In genomic region chr4:83644677-83645639, GRCh38 we compare ENCODE assay signal across 8 cellular contexts.
DNase-seq lines count a peak whose midpoint lies in the region; ATAC-seq and TF ChIP-seq lines count a peak whose summit lies in the region.

No MANE protein-coding gene starts in this region.

- POLR2A ChIA-PET in OCI-LY7 (lab: Charles Lee) = interaction anchor here (0.6 to 0.7 kb wide), 3 partner anchors 503 to 894 kb away, joined by 3 to 5 read pairs (median 3); no protein-coding TSS in a partner anchor

- no peaks in the 10 kb centered on the region for H3K9me3 Mint-ChIP-seq in brain

- H2AFZ ChIP-seq in OCI-LY7 (ENCODE audit: low read length) = no peak overlapping the region

- H3K27me3 ChIP-seq in kidney epithelial cell (ENCODE audit: control insufficient read depth, insufficient read depth, low read length) = peaks cover 2% of the 10 kb centered on the region

- H3K9me3 ChIP-seq in OCI-LY7 (ENCODE audit: low read length) = no peaks in the 10 kb centered on the region

- CTCF ChIA-PET in OCI-LY7 (lab: Charles Lee; ENCODE audit: unreplicated experiment) = interaction anchor here (0.5 to 1.1 kb wide), 3 partner anchors 10 to 1036 kb away, joined by 3 to 4 read pairs (median 3); no protein-coding TSS in a partner anchor

- peak; percentile 1 for DNase-seq in NK-92 treated with Interleukin-12 subunit alpha and Interleukin-12 subunit beta, amount 100 ng/mL, for 24 hours (lab: John Stamatoyannopoulos, UW)
- no peak for DNase-seq in NK-92 (lab: John Stamatoyannopoulos, UW; ENCODE audit: unreplicated experiment)
- peak; percentile 20 for DNase-seq in HuH-7.5 (ENCODE audit: low spot score)
- DNase-seq in OCI-LY7 (ENCODE audit: low spot score) = peak; percentile 65
- peak; percentile 14 for DNase-seq in kidney epithelial cell (ENCODE audit: low read depth)
- DNase-seq in stimulated activated naive CD8-positive, alpha-beta T cell treated with anti-CD3 and anti-CD28 coated beads, Interleukin-15, Interleukin-2, amounts not matched to agents 100 U/mL and 50 U/mL, for 24 hours = peak; percentile 9

- H3K4me1 Mint-ChIP-seq in brain = peaks cover 5% of the 10 kb centered on the region

- TF ChIP-seq CTCF in OCI-LY7 (conservative IDR thresholded peaks at IDR 0.05; ENCODE audit: low read length) (peak; percentile 98), brain (conservative IDR thresholded peaks at IDR 0.05) (peak; percentile 87 to 90), kidney epithelial cell (IDR thresholded peaks at IDR 0.05; ENCODE audit: insufficient read depth, low read length, poor library complexity, severe bottlenecking) (peak; percentile 57)

- no peak overlapping the region for H3K4me2 ChIP-seq in OCI-LY7 (ENCODE audit: low read length)

- H4K20me1 ChIP-seq in OCI-LY7 (ENCODE audit: insufficient read depth, low read length) = no peaks in the 10 kb centered on the region

- peak overlapping the region in 3 of 5 experiments; percentile 14 to 59 (median 28) for H3K4me3 Mint-ChIP-seq in brain

- BruUV-seq in OCI-LY7 (replicated peaks; lab: Mats Ljungman, UMichigan) = no TSS peak

- H3K36me3 ChIP-seq in OCI-LY7 (ENCODE audit: insufficient read depth, low read length) (no peaks in the 10 kb centered on the region), kidney epithelial cell (ENCODE audit: control insufficient read depth, insufficient read depth, low read length) (no peaks in the 10 kb centered on the region)

- no peak overlapping the region for H3K27ac Mint-ChIP-seq in brain

- peak; percentile 63 for ATAC-seq in GM21381 (IDR thresholded peaks at IDR 0.05; ENCODE audit: unreplicated experiment)
- peak; percentile 46 for ATAC-seq in stimulated activated naive CD8-positive, alpha-beta T cell treated with anti-CD3 and anti-CD28 coated beads, Interleukin-15, Interleukin-2, amounts not matched to agents 100 U/mL and 50 U/mL, for 24 hours

- H3K36me3 Mint-ChIP-seq in brain = no peaks in the 10 kb centered on the region

- H3K9me2 ChIP-seq in OCI-LY7 (ENCODE audit: insufficient read depth, low read length) = no peaks in the 10 kb centered on the region

- intact Hi-C loops in OCI-LY7 (cut with micrococcal nuclease; ENCODE audit: unreplicated experiment) = loop anchor here (1.0 to 5.0 kb wide), 3 partner anchors 136 to 857 kb away; no protein-coding TSS in a partner anchor

- H3K4me1 ChIP-seq in OCI-LY7 (ENCODE audit: insufficient read depth, low read length, poor library complexity, severe bottlenecking) = no peaks in the 10 kb centered on the region

- no peak overlapping the region for H3K4me3 ChIP-seq in OCI-LY7 (ENCODE audit: low read depth, low read length, poor library complexity, severe bottlenecking)
- H3K4me3 ChIP-seq in kidney epithelial cell (ENCODE audit: low read depth, low read length) = no peak overlapping the region

- no peak overlapping the region for H3K27ac ChIP-seq in OCI-LY7 (ENCODE audit: low read depth, low read length, poor library complexity, severe bottlenecking)

- H3K79me2 ChIP-seq in OCI-LY7 (ENCODE audit: insufficient read depth, low read depth, low read length) = no peaks in the 10 kb centered on the region

- peaks cover 29% of the 10 kb centered on the region for H3K27me3 Mint-ChIP-seq in brain
